In genomic region chr3:183448369-183449128, GRCh38 we compare ENCODE assay signal across 8 cellular contexts. TPM values are rescaled to one million over a fixed set of nuclear protein-coding genes. Genes with fewer than 3 reads are reported as not detected.
A peak's percentile ranks its signal among the peaks of the same experiment; 100 is the strongest.
DNase-seq lines count a peak whose midpoint lies in the region; ATAC-seq, FAIRE-seq and TF ChIP-seq lines count a peak whose summit lies in the region.

No MANE protein-coding gene starts in this region.

- peaks cover 7% of the 10 kb centered on the region for H3K9me3 Mint-ChIP-seq in activated T-cell treated with anti-CD3 and anti-CD28 coated beads, Interleukin-2, amount 50 U/mL, for 24 hours

- intact Hi-C loops in K562 (cut with micrococcal nuclease) (loop anchor here (5.0 kb wide), 2 partner anchors 36 to 56 kb away; no protein-coding TSS in a partner anchor), tibial artery (cut with DNase I; ENCODE audit: low total_unique reads) (no loop called here)

- in situ Hi-C loops in K562 (cut with MboI) = no loop called here

- peak overlapping the region; percentile 98; the same call in 1 of the 2 replicates for H2AFZ ChIP-seq in K562 (ENCODE audit: low read depth, low read length)

- peak overlapping the region; percentile 76 for H3K4me3 ChIP-seq in K562
- H3K4me3 ChIP-seq in tibial artery = peak overlapping the region; percentile 73 to 91

- ATAC-seq in K562 (peak; percentile 12), GM18861 (IDR thresholded peaks at IDR 0.05; ENCODE audit: unreplicated experiment) (no peak), HG03139 (IDR thresholded peaks at IDR 0.05; ENCODE audit: unreplicated experiment) (no peak)

- WGBS in K562 (ENCODE audit: insufficient coverage, low coverage, missing lambda C conversion rate) = 3% methylated on average over 3 of the region's 3 CpGs

- H3K79me2 ChIP-seq in K562 (ENCODE audit: control insufficient read depth, insufficient read depth, low read length) = peaks cover 31% of the 10 kb centered on the region

- no peak for TF ChIP-seq RAD21 in K562 (CRISPR knock-in tag; conservative IDR thresholded peaks at IDR 0.05 in 1 of 2, IDR thresholded peaks at IDR 0.05 in 1 of 2)

- H3K9me1 ChIP-seq in K562 (ENCODE audit: control insufficient read depth, insufficient read depth, low read length) = no peaks in the 10 kb centered on the region

- H4K20me1 ChIP-seq in K562 (replicated peaks; ENCODE audit: control insufficient read depth, insufficient read depth, low read length) = no peaks in the 10 kb centered on the region

- peak overlapping the region; percentile 96 for H3K4me2 ChIP-seq in K562 (ENCODE audit: insufficient read depth, low read length)

- H3K36me3 ChIP-seq in K562 (ENCODE audit: control insufficient read depth, insufficient read depth, low read length) (peaks cover 17% of the 10 kb centered on the region; the same call in 2 of the 3 replicates), tibial artery (peaks cover 0 to 12% (median 6%) of the 10 kb centered on the region in 3 donors)

- H3K4me1 ChIP-seq in K562 (replicated peaks in 1 of 2; ENCODE audit: control insufficient read depth in 2 of 2, insufficient read depth in 2 of 2, low read length in 2 of 2) = peaks cover 0 to 7% of the 10 kb centered on the region in 2 experiments; a peak in 2 of 5 replicates
- peaks cover 0 to 11% (median 11%) of the 10 kb centered on the region in 4 donors for H3K4me1 ChIP-seq in tibial artery

- TF ChIP-seq EP300 in K562 (IDR thresholded peaks at IDR 0.05; ENCODE audit: low read length) = no peak

- no peaks in the 10 kb centered on the region for H3K27me3 ChIP-seq in K562 (ENCODE audit: control insufficient read depth in 2 of 2, insufficient read depth in 2 of 2, low read length in 2 of 2)
- no peaks in the 10 kb centered on the region for H3K27me3 ChIP-seq in tibial artery

- H3K27ac Mint-ChIP-seq in activated T-cell treated with anti-CD3 and anti-CD28 coated beads, Interleukin-2, amount 50 U/mL, for 24 hours = no peak overlapping the region

- peak overlapping the region; percentile 93 for H3K4me3 Mint-ChIP-seq in activated T-cell treated with anti-CD3 and anti-CD28 coated beads, Interleukin-2, amount 50 U/mL, for 24 hours

- CTCF ChIA-PET in K562 (lab: Yijun Ruan, JAX; ENCODE audit: low intra/inter-chr PET ratio) = interaction anchor here (1.1 kb wide), 1 partner anchor 66 kb away, joined by 3 read pairs; no protein-coding TSS in a partner anchor

- H3K9me3 ChIP-seq in K562 (replicated peaks; ENCODE audit: control insufficient read depth, insufficient read depth, low read depth, low read length) (peaks cover 11% of the 10 kb centered on the region), tibial artery (peaks cover 0 to 7% (median 3%) of the 10 kb centered on the region in 3 donors)

- no peak for FAIRE-seq in K562 (lab: Jason Lieb, UNC)

- DNase-seq in activated T-cell treated with anti-CD3 and anti-CD28 coated beads, Interleukin-2, amount 50 U/mL, for 24 hours = no peak
- DNase-seq in activated T-cell treated with anti-CD3 and anti-CD28 coated beads, Interleukin-2, amount 50 U/mL, for 1 hour = no peak
- DNase-seq in K562 (ENCODE audit: extremely low read depth in 1 of 4, low spot score in 3 of 4) (no peak), medulla oblongata (ENCODE audit: extremely low spot score) (peak; percentile 21), tibial artery (no peak), DMS114 treated with DMSO at 0.1 percent for 48 hours (lab: John Stamatoyannopoulos, UW; ENCODE audit: unreplicated experiment) (no peak)

- TF ChIP-seq CTCF in K562 (IDR thresholded peaks at IDR 0.05 in 2 of 3, conservative IDR thresholded peaks at IDR 0.05 in 1 of 3; ENCODE audit: insufficient read depth in 2 of 3, low read depth in 1 of 3, low read length in 3 of 3) = no peak
- no peak for TF ChIP-seq CTCF in tibial artery (IDR thresholded peaks at IDR 0.05)

- peak overlapping the region in 1 of 2 experiments; percentile 79; a peak in 2 of 4 replicates for H3K9ac ChIP-seq in K562 (ENCODE audit: insufficient read depth in 1 of 2, low read depth in 2 of 2, low read length in 2 of 2)

- H3K4me1 Mint-ChIP-seq in activated T-cell treated with anti-CD3 and anti-CD28 coated beads, Interleukin-2, amount 50 U/mL, for 24 hours (ENCODE audit: low read depth) = peaks cover 18% of the 10 kb centered on the region

- H3K36me3 Mint-ChIP-seq in activated T-cell treated with anti-CD3 and anti-CD28 coated beads, Interleukin-2, amount 50 U/mL, for 24 hours (ENCODE audit: low read depth) = peaks cover 8% of the 10 kb centered on the region

- H3K27me3 Mint-ChIP-seq in activated T-cell treated with anti-CD3 and anti-CD28 coated beads, Interleukin-2, amount 50 U/mL, for 24 hours = no peaks in the 10 kb centered on the region

- H3K27ac ChIP-seq in K562 (ENCODE audit: extremely low read depth, low read depth, low read length) (peak overlapping the region; percentile 17; the same call in 2 of the 3 replicates), tibial artery (no peak overlapping the region)

- no TSS peak for BruUV-seq in K562 (replicated peaks; lab: Mats Ljungman, UMichigan)

- POLR2A ChIA-PET in K562 (lab: Yijun Ruan, JAX) = interaction anchor here (0.5 to 3.6 kb wide), 12 partner anchors 9 to 436 kb away, joined by 3 to 19 read pairs (median 3); partner anchors contain the start of gene PARL

- no peak for TF ChIP-seq POLR2A in K562 (conservative IDR thresholded peaks at IDR 0.05)

TF ChIP-seq in K562, 482 proteins besides CTCF, POLR2A, EP300 and RAD21:
- TF ChIP-seq STAG1 (CRISPR knock-in tag; IDR thresholded peaks at IDR 0.05; ENCODE audit: borderline replicate concordance) (no peak), NFE2 (IDR thresholded peaks at IDR 0.05; ENCODE audit: low read depth) (0 out of 2 replicates have a peak, but pooled peaks have one; percentile 13), CBX5 (IDR thresholded peaks at IDR 0.05; ENCODE audit: borderline replicate concordance, low read depth) (no peak), SIN3A (IDR thresholded peaks at IDR 0.05; ENCODE audit: borderline replicate concordance in 2 of 2, control insufficient read depth in 1 of 2, low read depth in 2 of 2, low read length in 2 of 2) (no peak), C11orf30 (IDR thresholded peaks at IDR 0.05; ENCODE audit: low read depth) (0 out of 2 replicates have a peak, but pooled peaks have one; percentile 4), GATAD2B (IDR thresholded peaks at IDR 0.05; ENCODE audit: borderline replicate concordance) (0 out of 2 replicates have a peak, but pooled peaks have one; percentile 55), GTF2E2 (tag; IDR thresholded peaks at IDR 0.05) (no peak), E2F6 (IDR thresholded peaks at IDR 0.05; ENCODE audit: borderline replicate concordance in 1 of 2, extremely low read depth in 1 of 2, insufficient read depth in 1 of 2, insufficient read length in 1 of 2, low read depth in 1 of 2, low read length in 1 of 2, poor library complexity in 1 of 2, severe bottlenecking in 1 of 2) (no peak), KDM1A (IDR thresholded peaks at IDR 0.05) (0 out of 4 replicates have a peak, but pooled peaks of 1 of the 2 experiments have one; percentile 10)
- TF ChIP-seq, protein P1, sequence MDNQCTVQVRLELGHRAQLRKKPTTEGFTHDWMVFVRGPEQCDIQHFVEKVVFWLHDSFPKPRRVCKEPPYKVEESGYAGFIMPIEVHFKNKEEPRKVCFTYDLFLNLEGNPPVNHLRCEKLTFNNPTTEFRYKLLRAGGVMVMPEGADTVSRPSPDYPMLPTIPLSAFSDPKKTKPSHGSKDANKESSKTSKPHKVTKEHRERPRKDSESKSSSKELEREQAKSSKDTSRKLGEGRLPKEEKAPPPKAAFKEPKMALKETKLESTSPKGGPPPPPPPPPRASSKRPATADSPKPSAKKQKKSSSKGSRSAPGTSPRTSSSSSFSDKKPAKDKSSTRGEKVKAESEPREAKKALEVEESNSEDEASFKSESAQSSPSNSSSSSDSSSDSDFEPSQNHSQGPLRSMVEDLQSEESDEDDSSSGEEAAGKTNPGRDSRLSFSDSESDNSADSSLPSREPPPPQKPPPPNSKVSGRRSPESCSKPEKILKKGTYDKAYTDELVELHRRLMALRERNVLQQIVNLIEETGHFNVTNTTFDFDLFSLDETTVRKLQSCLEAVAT (IDR thresholded peaks at IDR 0.05) = no peak

RNA-seq across cellular contexts. Expression of gene MCF2L2, which starts 20.1 kb away (rescaled TPM):
- total RNA-seq in K562 (2011; cell fraction: chromatin; rRNA removed; ENCODE audit: low replicate concordance) = 13.3 and 24.4 TPM in 2 replicates
- total RNA-seq in K562 (2011; cell fraction: nucleolus; rRNA removed) = 6.2 and 7.6 TPM in 2 replicates
- total RNA-seq in K562 (2011; cell fraction: nucleoplasm; rRNA removed) = 10.5 and 17.4 TPM in 2 replicates
- 3.0 and 3.3 TPM in 2 replicates for total RNA-seq in K562 (2014; rRNA removed)
- total RNA-seq in K562 (2014; rRNA removed; fragmentation: Illumina TruSeq; extraction: Trizol) = 2.9 and 3.4 TPM in 2 replicates
- total RNA-seq in K562 (2015; rRNA removed; fragmentation: Illumina TruSeq; extraction: Trizol) = 3.0 TPM in 2 replicates
- total RNA-seq in K562 (2021) = 2.1 and 3.2 TPM in 2 replicates
- 4.1 and 4.9 TPM in 2 replicates for polyA plus RNA-seq in K562 (2011; rRNA removed)
- polyA plus RNA-seq in K562 (2011; cell fraction: cytosol; rRNA removed) = 0.98 and 1.7 TPM in 2 replicates
- 10.3 and 11.7 TPM in 2 replicates for polyA plus RNA-seq in K562 (2011; cell fraction: nucleus; rRNA removed)
- polyA plus RNA-seq in K562 (2012) = 1.8 and 5.4 TPM in 2 replicates
- 1.7 and 1.9 TPM in 2 replicates for polyA plus RNA-seq in K562 (2014; fragmentation: Illumina TruSeq; extraction: Trizol)
- under 1 TPM; 0.56 to 0.96 TPM for polyA plus RNA-seq in K562 (2014; fragmentation: Nextera tagmentation; extraction: Ambion mirVana)
- polyA plus RNA-seq in K562 (2014; rRNA removed) = 3.9 and 4.2 TPM in 2 replicates
- polyA minus RNA-seq in K562 (2011; rRNA and poly(A)+ RNA removed) = 5.9 and 7.3 TPM in 2 replicates
- 3.1 and 5.7 TPM in 2 replicates for polyA minus RNA-seq in K562 (2011; cell fraction: cytosol; rRNA and poly(A)+ RNA removed)
- polyA minus RNA-seq in K562 (2011; cell fraction: nucleus; rRNA and poly(A)+ RNA removed) = 6.2 and 8.6 TPM in 2 replicates
